In genomic region chr1:213060836-213061235, GRCh38 we compare ENCODE assay signal across 26 cellular contexts. TPM values are rescaled to one million over a fixed set of nuclear protein-coding genes. Genes with fewer than 3 reads are reported as not detected.
DNase-seq lines count a peak whose midpoint lies in the region; ATAC-seq, FAIRE-seq and TF ChIP-seq lines count a peak whose summit lies in the region.
"Had no signal": no experiment of that assay in that cellular context is flagged by ENCODE, and none has a peak within 500 bp of the region (broad histone marks: within the 10 kb centered on the region; RNA-seq: fewer than 3 reads in every experiment).

No MANE protein-coding gene starts in this region.

- no peak overlapping the region for H4K91ac ChIP-seq in H1 (replicated peaks; ENCODE audit: insufficient read length, low read length)

- no peak overlapping the region for H4K8ac ChIP-seq in H1 (ENCODE audit: extremely low read depth, insufficient read depth, low read length)

- no peak for ATAC-seq in HG03565 (IDR thresholded peaks at IDR 0.05; ENCODE audit: unreplicated experiment)
- ATAC-seq in left ventricle myocardium superior, result no peak
- no peak for ATAC-seq in GM19455 (IDR thresholded peaks at IDR 0.05; ENCODE audit: unreplicated experiment)
- ATAC-seq: activated CD8-positive, alpha-beta T cell treated with anti-CD3 and anti-CD28 coated beads, Interleukin-2, amount 10 ng/mL, durations not matched to agents 7 days and 5 days; esophagus mucosa had no signal

- no peak overlapping the region for H3K23ac ChIP-seq in H1 (ENCODE audit: insufficient read length)

- peaks cover 0 to 38% of the 10 kb centered on the region in 2 experiments; a peak in 2 of 4 replicates for H3K79me2 ChIP-seq in H1 (ENCODE audit: control insufficient read depth in 1 of 2, insufficient read depth in 2 of 2, low read length in 2 of 2)

- no peaks in the 10 kb centered on the region for H3K36me3 ChIP-seq in H1 (ENCODE audit: control insufficient read depth in 2 of 4, insufficient read depth in 4 of 4, low read length in 3 of 4)
- H3K36me3 ChIP-seq: SJSA1, tibial nerve had no signal

- TF ChIP-seq CTCF in H1 (IDR thresholded peaks at IDR 0.05; ENCODE audit: control extremely low read depth in 1 of 3, insufficient read depth in 1 of 3, low read depth in 1 of 3, low read length in 3 of 3), result no peak

- CTCF ChIA-PET in H1 (lab: Charles Lee; ENCODE audit: partially characterized antibody), result interaction anchor here (0.9 to 1.1 kb wide), 2 partner anchors 15 to 21 kb away, joined by 3 read pairs; no protein-coding TSS in a partner anchor

- H4K20me1 ChIP-seq in H1 (replicated peaks in 1 of 2; ENCODE audit: control insufficient read depth in 1 of 2, insufficient read depth in 2 of 2, low read length in 2 of 2), result peaks cover 0 to 3% of the 10 kb centered on the region in 2 experiments

- no peak overlapping the region for H3K4ac ChIP-seq in H1 (replicated peaks; ENCODE audit: insufficient read length, low read depth, low read length)

- 86% methylated on average over 2 of the region's 2 CpGs; no CpG with 5 or more reads in 1 of the 2 experiments for WGBS in H1 (ENCODE audit: extremely low coverage in 1 of 2, insufficient coverage in 1 of 2, insufficient read length in 1 of 2, insufficient replicate concordance in 2 of 2, low coverage in 1 of 2, low lambda C conversion rate in 2 of 2, missing lambda C conversion rate in 1 of 2), 2 experiments

- H3K56ac ChIP-seq in H1 (replicated peaks; ENCODE audit: insufficient read length, low read depth, low read length), result no peak overlapping the region

- no peak overlapping the region for H3K27ac ChIP-seq in H1 (ENCODE audit: low read depth, low read length)
- H3K27ac ChIP-seq: SJSA1, tibial nerve, VCaP had no signal

- no peak overlapping the region for H3K4me3 ChIP-seq in H1 (ENCODE audit: extremely low read depth in 1 of 4, insufficient read depth in 2 of 4, low read depth in 3 of 4, low read length in 4 of 4)
- H3K4me3 ChIP-seq: SJSA1, tibial nerve had no signal

- intact Hi-C loops in left ventricle myocardium superior (cut with micrococcal nuclease), result no loop called here

- H3K18ac ChIP-seq in H1 (ENCODE audit: extremely low read depth, low read length), result no peak overlapping the region

- no peaks in the 10 kb centered on the region for H3K23me2 ChIP-seq in H1 (ENCODE audit: low read depth, low read length)

- peak; percentile 96 for DNase-seq in DMS53 treated with DMSO at 0.1 percent for 48 hours (lab: John Stamatoyannopoulos, UW; ENCODE audit: unreplicated experiment)
- DNase-seq in NCI-H146 treated with DMSO at 0.1 percent for 48 hours (lab: John Stamatoyannopoulos, UW; ENCODE audit: unreplicated experiment), result peak; percentile 51
- DNase-seq in NCI-H526 (lab: John Stamatoyannopoulos, UW), result peak; percentile 87 to 90
- DNase-seq in H1 (ENCODE audit: low read depth in 1 of 2, low spot score in 2 of 2), result no peak
- no peak for DNase-seq in left ventricle myocardium superior
- DNase-seq: activated CD4-positive, alpha-beta T cell treated with anti-CD3 and anti-CD28 coated beads for 4 hours; activated CD8-positive, alpha-beta T cell treated with anti-CD3 and anti-CD28 coated beads, Interleukin-2, amount 10 ng/mL, durations not matched to agents 7 days and 5 days; amniotic stem cell; C1 segment of cervical spinal cord; Caco-2; DMS79 treated with DMSO at 0.1 percent for 48 hours; GF-D8; glutamatergic neuron; H9; MV-4-11; NCI-H524 treated with DMSO at 0.1 percent for 48 hours; nephron progenitor cell; stimulated activated CD4-positive, alpha-beta T cell treated with anti-CD3 and anti-CD28 coated beads, Interleukin-4, amount 100 ng/mL, for 24 hours; T1000 had no signal

- no peaks in the 10 kb centered on the region; the same call in 1 of the 2 replicates for H3K79me1 ChIP-seq in H1 (ENCODE audit: low read depth, low read length)

- peak; percentile 7 for FAIRE-seq in H1 (lab: Jason Lieb, UNC)
- FAIRE-seq: GM18507 had no signal

- H3K4me1 ChIP-seq in H1 (replicated peaks in 1 of 4; ENCODE audit: control insufficient read depth in 3 of 4, insufficient read depth in 4 of 4, low read length in 3 of 4), result 0 out of 7 replicates have a peak, but pooled peaks cover 0 to 2% (median 0%) of the 10 kb centered on the region in 4 experiments
- H3K4me1 ChIP-seq: SJSA1 had no signal

- no peak for TF ChIP-seq RAD21 in H1 (IDR thresholded peaks at IDR 0.05 in 1 of 2, conservative IDR thresholded peaks at IDR 0.05 in 1 of 2; ENCODE audit: low read depth in 2 of 2, low read length in 2 of 2)

- no peak overlapping the region for H2AK5ac ChIP-seq in H1 (ENCODE audit: low read depth, low read length)

- no peaks in the 10 kb centered on the region for H3K27me3 ChIP-seq in H1 (replicated peaks in 1 of 4; ENCODE audit: control insufficient read depth in 3 of 4, extremely low read depth in 1 of 4, insufficient read depth in 3 of 4, low read length in 3 of 4)
- H3K27me3 ChIP-seq: SJSA1, tibial nerve had no signal

- H3K4me2 ChIP-seq in H1 (ENCODE audit: insufficient read depth in 1 of 2, low read depth in 2 of 2, low read length in 2 of 2), result no peak overlapping the region

- POLR2A ChIA-PET in H1 (lab: Charles Lee; ENCODE audit: partially characterized antibody), result no interaction called here

- H2AFZ ChIP-seq in H1 (ENCODE audit: low read length), result no peak overlapping the region

- no peak overlapping the region for H2BK20ac ChIP-seq in H1 (ENCODE audit: low read length)

- H2BK12ac ChIP-seq in H1 (ENCODE audit: low read depth, low read length), result no peak overlapping the region

- H4K5ac ChIP-seq in H1 (ENCODE audit: insufficient read length, low read depth, low read length), result no peak overlapping the region

- no peak overlapping the region for H3K14ac ChIP-seq in H1 (ENCODE audit: insufficient read length)

- no peak overlapping the region for H2BK5ac ChIP-seq in H1 (ENCODE audit: low read depth, low read length)

- H2BK15ac ChIP-seq in H1 (ENCODE audit: low read length), result no peak overlapping the region

- no peak overlapping the region for H2BK120ac ChIP-seq in H1 (replicated peaks; ENCODE audit: low read depth, low read length)

- TF ChIP-seq EP300 in H1 (IDR thresholded peaks at IDR 0.05; ENCODE audit: borderline replicate concordance in 1 of 2, low read depth in 2 of 2, low read length in 2 of 2), result no peak

- no peaks in the 10 kb centered on the region for H3K9me3 ChIP-seq in H1 (ENCODE audit: insufficient read depth in 2 of 2, low read depth in 1 of 2, low read length in 1 of 2)
- H3K9me3 ChIP-seq: SJSA1, tibial nerve had no signal

- H3K9ac ChIP-seq in H1 (replicated peaks in 1 of 4; ENCODE audit: extremely low read depth in 1 of 4, low read depth in 3 of 4, low read length in 3 of 4), result no peak overlapping the region

- TF ChIP-seq POLR2A in H1 (IDR thresholded peaks at IDR 0.05; ENCODE audit: control extremely low read depth in 1 of 2, low read depth in 2 of 2, low read length in 2 of 2), result no peak

TF ChIP-seq in H1, 55 proteins besides CTCF, POLR2A, EP300 and RAD21:
- no peak for TF ChIP-seq CTBP2 (IDR thresholded peaks at IDR 0.05; ENCODE audit: borderline replicate concordance, insufficient read depth, insufficient read length, low read length)
- no peak for TF ChIP-seq HDAC6 (IDR thresholded peaks at IDR 0.05; ENCODE audit: low read depth, low read length)
- TF ChIP-seq, protein P1, sequence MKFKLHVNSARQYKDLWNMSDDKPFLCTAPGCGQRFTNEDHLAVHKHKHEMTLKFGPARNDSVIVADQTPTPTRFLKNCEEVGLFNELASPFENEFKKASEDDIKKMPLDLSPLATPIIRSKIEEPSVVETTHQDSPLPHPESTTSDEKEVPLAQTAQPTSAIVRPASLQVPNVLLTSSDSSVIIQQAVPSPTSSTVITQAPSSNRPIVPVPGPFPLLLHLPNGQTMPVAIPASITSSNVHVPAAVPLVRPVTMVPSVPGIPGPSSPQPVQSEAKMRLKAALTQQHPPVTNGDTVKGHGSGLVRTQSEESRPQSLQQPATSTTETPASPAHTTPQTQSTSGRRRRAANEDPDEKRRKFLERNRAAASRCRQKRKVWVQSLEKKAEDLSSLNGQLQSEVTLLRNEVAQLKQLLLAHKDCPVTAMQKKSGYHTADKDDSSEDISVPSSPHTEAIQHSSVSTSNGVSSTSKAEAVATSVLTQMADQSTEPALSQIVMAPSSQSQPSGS (IDR thresholded peaks at IDR 0.05; ENCODE audit: low read length), result no peak
- TF ChIP-seq KDM1A (IDR thresholded peaks at IDR 0.05; ENCODE audit: borderline replicate concordance, low read length), result no peak
- TF ChIP-seq JUN (IDR thresholded peaks at IDR 0.05; ENCODE audit: low read depth, low read length), result no peak
- no peak for TF ChIP-seq BRCA1 (IDR thresholded peaks at IDR 0.05; ENCODE audit: low read depth, low read length)
- TF ChIP-seq EZH2 (IDR thresholded peaks at IDR 0.05; ENCODE audit: low read depth, low read length, severe bottlenecking), result no peak
- TF ChIP-seq MAFK (IDR thresholded peaks at IDR 0.05; ENCODE audit: low read depth, low read length), result no peak

RNA-seq across cellular contexts. Expression of gene RPS6KC1, which starts 9.8 kb away (rescaled TPM):
- total RNA-seq in H1 (2021; fragmentation: NEBNext Ultra II Directional; extraction: Animal tissue kit (Norgen Biotek cat#: 25700)), result 16.2 and 17.6 TPM in 2 replicates
- 2.6 and 4.9 TPM in 2 replicates for polyA plus RNA-seq in H1 (2011; rRNA removed)
- 5.7 TPM for polyA plus RNA-seq in H1 (2011; cell fraction: cytosol; rRNA removed)
- 3.3 TPM for polyA plus RNA-seq in H1 (2011; cell fraction: nucleus; rRNA removed)
- 7.4 to 13.2 TPM (median 9.0 TPM) in 4 replicates for polyA plus RNA-seq in H1 (2012, experiment 1 of 2)
- polyA plus RNA-seq in H1 (2012, experiment 2 of 2), result 0.52 TPM
- 9.4 TPM for polyA plus RNA-seq in H1 (2013, experiment 1 of 2)
- polyA plus RNA-seq in H1 (2013, experiment 2 of 2), result 10.3 TPM
- polyA minus RNA-seq in H1 (2011; rRNA and poly(A)+ RNA removed), result 17.9 and 22.2 TPM in 2 replicates
- 11.4 TPM for polyA minus RNA-seq in H1 (2011; cell fraction: cytosol; rRNA and poly(A)+ RNA removed)
- 36.6 TPM for polyA minus RNA-seq in H1 (2011; cell fraction: nucleus; rRNA and poly(A)+ RNA removed)
- total RNA-seq in left ventricle myocardium superior, result 9.5 TPM

RNA-seq across cellular contexts. Expression of gene ANGEL2, which starts 45.2 kb away (rescaled TPM):
- 36.0 and 39.9 TPM in 2 replicates for total RNA-seq in H1 (2021; fragmentation: NEBNext Ultra II Directional; extraction: Animal tissue kit (Norgen Biotek cat#: 25700))
- polyA plus RNA-seq in H1 (2011; rRNA removed), result 15.7 and 18.1 TPM in 2 replicates
- polyA plus RNA-seq in H1 (2011; cell fraction: cytosol; rRNA removed), result 17.6 TPM
- polyA plus RNA-seq in H1 (2011; cell fraction: nucleus; rRNA removed), result 14.5 TPM
- 17.1 to 25.9 TPM (median 19.9 TPM) in 4 replicates for polyA plus RNA-seq in H1 (2012, experiment 1 of 2)
- 3.5 TPM for polyA plus RNA-seq in H1 (2012, experiment 2 of 2)
- polyA plus RNA-seq in H1 (2013, experiment 1 of 2), result 24.0 TPM
- 20.7 TPM for polyA plus RNA-seq in H1 (2013, experiment 2 of 2)
- 29.8 and 44.0 TPM in 2 replicates for polyA minus RNA-seq in H1 (2011; rRNA and poly(A)+ RNA removed)
- 27.1 TPM for polyA minus RNA-seq in H1 (2011; cell fraction: cytosol; rRNA and poly(A)+ RNA removed)
- 45.1 TPM for polyA minus RNA-seq in H1 (2011; cell fraction: nucleus; rRNA and poly(A)+ RNA removed)
- total RNA-seq in left ventricle myocardium superior, result 16.4 TPM

Comparison
In these comparisons a context has a peak if more than half of its experiments do, and no peak if none do; other contexts are left out.
1. DNase-seq: peak in DMS53 treated with DMSO at 0.1 percent for 48 hours (single experiment), NCI-H146 treated with DMSO at 0.1 percent for 48 hours (single experiment) and NCI-H526 (2 of 2); none in H1 (0 of 2) and left ventricle myocardium superior (single experiment).